ENCODE assay signal across 16 cellular contexts in the genomic region with DNA sequence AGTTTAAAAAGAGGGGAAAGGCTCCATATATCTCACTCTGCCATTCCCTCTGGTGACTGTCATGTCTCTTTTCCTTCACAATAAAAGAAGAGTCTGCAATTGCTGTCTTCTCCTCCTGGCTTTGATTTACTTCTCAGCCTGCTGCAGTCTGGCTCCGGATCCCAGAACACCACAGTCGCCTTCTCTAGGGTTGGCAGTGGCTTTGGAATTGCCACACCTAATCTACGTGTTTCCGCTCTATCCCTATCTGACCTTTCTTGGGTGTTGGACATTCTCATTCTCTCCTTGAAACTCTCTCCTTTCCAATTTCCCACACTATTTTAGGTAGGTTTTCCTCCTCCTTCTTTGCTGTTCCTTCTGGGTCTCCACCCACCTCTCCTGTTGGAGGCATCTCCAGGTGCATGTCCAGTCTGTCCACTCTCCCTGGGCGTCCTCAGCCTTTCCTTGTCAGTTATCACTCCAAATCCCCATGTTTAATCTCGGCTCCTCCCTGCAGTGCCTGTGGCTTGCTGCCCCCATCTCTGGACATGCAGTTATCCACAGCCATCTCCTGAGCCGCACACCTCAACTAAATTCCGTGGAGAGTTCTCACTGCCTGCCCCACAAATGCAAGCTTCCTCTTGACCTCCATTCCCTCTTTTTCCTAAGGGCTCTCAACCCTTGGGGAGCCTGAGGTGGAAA.
"Had no signal": no experiment of that assay in that cellular context is flagged by ENCODE, and none has a peak within 500 bp of the region (broad histone marks: within the 10 kb centered on the region; RNA-seq: fewer than 3 reads in every experiment).

No MANE protein-coding gene starts in this region.

- H3K4me1 Mint-ChIP-seq: activated CD4-positive, alpha-beta T cell treated with anti-CD3 and anti-CD28 coated beads for 36 hours; stimulated activated naive CD8-positive, alpha-beta T cell treated with anti-CD3 and anti-CD28 coated beads, Interleukin-15, amount 100 ng/mL, for 72 hours had no signal

- H3K36me3 ChIP-seq: ascending aorta, cardiac muscle cell, colonic mucosa, gastroesophageal sphincter, pancreas had no signal

- H3K4me3 Mint-ChIP-seq: activated CD4-positive, alpha-beta T cell treated with anti-CD3 and anti-CD28 coated beads for 36 hours; activated CD8-positive, alpha-beta T cell treated with anti-CD3 and anti-CD28 coated beads for 36 hours; activated T-cell treated with anti-CD3 and anti-CD28 coated beads, Interleukin-2, amount 50 U/mL, for 72 hours; nephron; stimulated activated naive CD8-positive, alpha-beta T cell treated with anti-CD3 and anti-CD28 coated beads, Interleukin-15, amount 100 ng/mL, for 72 hours had no signal

- H3K27ac Mint-ChIP-seq: activated CD4-positive, alpha-beta T cell treated with anti-CD3 and anti-CD28 coated beads for 36 hours; activated CD8-positive, alpha-beta T cell treated with anti-CD3 and anti-CD28 coated beads for 36 hours; activated T-cell treated with anti-CD3 and anti-CD28 coated beads, Interleukin-2, amount 50 U/mL, for 72 hours; nephron; stimulated activated naive CD8-positive, alpha-beta T cell treated with anti-CD3 and anti-CD28 coated beads, Interleukin-15, amount 100 ng/mL, for 72 hours had no signal

- H3K27me3 ChIP-seq: ascending aorta, cardiac muscle cell, colonic mucosa, gastroesophageal sphincter, pancreas, testis had no signal

- H3K4me3 ChIP-seq: ascending aorta, cardiac muscle cell, colonic mucosa, gastroesophageal sphincter, pancreas, testis had no signal

- H3K9me3 ChIP-seq: ascending aorta, colonic mucosa, gastroesophageal sphincter, pancreas, testis had no signal

- H3K9me3 Mint-ChIP-seq: nephron had no signal

- H3K4me1 ChIP-seq: ascending aorta, colonic mucosa, gastroesophageal sphincter, pancreas, testis had no signal

- H3K27ac ChIP-seq: ascending aorta, cardiac muscle cell, colonic mucosa, gastroesophageal sphincter, pancreas, testis, VCaP had no signal

- FAIRE-seq: pancreas had no signal

- DNase-seq: activated CD4-positive, alpha-beta T cell treated with anti-CD3 and anti-CD28 coated beads for 36 hours; activated CD8-positive, alpha-beta memory T cell treated with anti-CD3 and anti-CD28 coated beads, Interleukin-2, amount 50 U/mL, for 4 hours; activated CD8-positive, alpha-beta T cell treated with anti-CD3 and anti-CD28 coated beads for 36 hours; activated T-cell treated with anti-CD3 and anti-CD28 coated beads, Interleukin-2, amount 50 U/mL, for 72 hours; colonic mucosa; effector CD4-positive, alpha-beta T cell; pancreas; stimulated activated CD4-positive, alpha-beta T cell treated with anti-CD3 and anti-CD28 coated beads, Interleukin-15, amount 100 ng/mL, for 24 hours; stimulated activated CD4-positive, alpha-beta T cell treated with anti-CD3 and anti-CD28 coated beads, Interleukin-4, amount 100 ng/mL, for 4 hours; stimulated activated naive CD8-positive, alpha-beta T cell treated with anti-CD3 and anti-CD28 coated beads, Interleukin-15, amount 100 ng/mL, for 72 hours; testis had no signal

- ATAC-seq: activated CD4-positive, alpha-beta T cell treated with anti-CD3 and anti-CD28 coated beads for 36 hours; activated CD8-positive, alpha-beta T cell treated with anti-CD3 and anti-CD28 coated beads for 36 hours; activated T-cell treated with anti-CD3 and anti-CD28 coated beads, Interleukin-2, amount 50 U/mL, for 72 hours; stimulated activated naive CD8-positive, alpha-beta T cell treated with anti-CD3 and anti-CD28 coated beads, Interleukin-15, amount 100 ng/mL, for 72 hours had no signal
